Comparison of ENCODE assay signal across 8 cellular contexts in genomic region chr17:28335201-28335958, GRCh38. TPM values are rescaled to one million over a fixed set of nuclear protein-coding genes. Genes with fewer than 3 reads are reported as not detected.
DNase-seq lines count a peak whose midpoint lies in the region; ATAC-seq and TF ChIP-seq lines count a peak whose summit lies in the region.

IFT20 (minus strand) TSS chr17:28335472; CDS start chr17:28331985, 3,487 bp downstream.
TNFAIP1 (plus strand) TSS chr17:28335761; CDS start chr17:28339522, 3,761 bp downstream.

- H4K20me1 ChIP-seq in DND-41 (ENCODE audit: insufficient read depth, low read length) (no peaks in the 10 kb centered on the region; the same call in none of the 2 replicates), GM23248 (ENCODE audit: insufficient read depth) (no peaks in the 10 kb centered on the region; the same call in 1 of the 2 replicates)

- 0 to 1% methylated on average over 59 to 62 of the region's 62 CpGs for WGBS in GM23248 (ENCODE audit: low coverage in 1 of 2, low lambda C conversion rate in 2 of 2, missing lambda C conversion rate in 2 of 2), 2 experiments
- WGBS in esophagus squamous epithelium, 2 donors = 0% methylated on average over 18 of the region's 62 CpGs; no CpG with 5 or more reads in 1 of the 2 donors

- peaks cover 45% of the 10 kb centered on the region for H3K4me1 Mint-ChIP-seq in activated T-helper 1 cell treated with anti-CD3 and anti-CD28 coated beads, Interleukin-12 subunit alpha, Interleukin-12 subunit beta, Interleukin-2, Interleukin-4 antibody, amounts not matched to agents 30 ng/mL and 10 ng/mL and 1 ng/mL, durations not matched to agents 14 hours and 24 hours and 36 hours (ENCODE audit: low read depth)

- peaks cover 21% of the 10 kb centered on the region for H3F3A ChIP-seq in GM23248 (ENCODE audit: insufficient read depth)

- no peaks in the 10 kb centered on the region for H3K27me3 Mint-ChIP-seq in activated T-helper 1 cell treated with anti-CD3 and anti-CD28 coated beads, Interleukin-12 subunit alpha, Interleukin-12 subunit beta, Interleukin-2, Interleukin-4 antibody, amounts not matched to agents 30 ng/mL and 10 ng/mL and 1 ng/mL, durations not matched to agents 14 hours and 24 hours and 36 hours (ENCODE audit: insufficient read depth)

- H3K79me2 ChIP-seq in DND-41 (ENCODE audit: insufficient read depth, low read length) (peaks cover 61% of the 10 kb centered on the region), GM23248 (ENCODE audit: insufficient read depth) (peaks cover 94% of the 10 kb centered on the region)

- H3K9me3 Mint-ChIP-seq in activated T-helper 1 cell treated with anti-CD3 and anti-CD28 coated beads, Interleukin-12 subunit alpha, Interleukin-12 subunit beta, Interleukin-2, Interleukin-4 antibody, amounts not matched to agents 30 ng/mL and 10 ng/mL and 1 ng/mL, durations not matched to agents 14 hours and 24 hours and 36 hours = no peaks in the 10 kb centered on the region

- H3K9me3 ChIP-seq in DND-41 (ENCODE audit: insufficient read depth, low read length, severe bottlenecking) = no peaks in the 10 kb centered on the region
- H3K9me3 ChIP-seq in GM23248 (ENCODE audit: low read depth) = no peaks in the 10 kb centered on the region
- H3K9me3 ChIP-seq in esophagus squamous epithelium = no peaks in the 10 kb centered on the region

- TF ChIP-seq POLR2A in esophagus squamous epithelium (IDR thresholded peaks at IDR 0.05) = peak in 3 of 4 donors; percentile 94 to 98 (median 95)

- H3K36me3 ChIP-seq in DND-41 (ENCODE audit: insufficient read depth, low read length) (peaks cover 16% of the 10 kb centered on the region), GM23248 (ENCODE audit: low read depth) (no peaks in the 10 kb centered on the region; the same call in 1 of the 2 replicates), esophagus squamous epithelium (peaks cover 4 to 29% (median 12%) of the 10 kb centered on the region in 3 donors)

- peak; percentile 99 for DNase-seq in DND-41
- DNase-seq in GM23248 = peak; percentile 100
- DNase-seq in Kasumi-1 (lab: John Stamatoyannopoulos, UW) = peak; percentile 98 to 99
- DNase-seq in RPMI7951 (ENCODE audit: low read depth) = peak; percentile 99
- DNase-seq in activated T-helper 1 cell treated with anti-CD3 and anti-CD28 coated beads, Interleukin-12 subunit alpha, Interleukin-12 subunit beta, Interleukin-2, Interleukin-4 antibody, amounts not matched to agents 30 ng/mL and 10 ng/mL and 1 ng/mL, durations not matched to agents 14 hours and 24 hours and 36 hours (ENCODE audit: low spot score) = peak; percentile 98
- peak; percentile 98 for DNase-seq in esophagus squamous epithelium (lab: John Stamatoyannopoulos, UW)
- peak; percentile 100 for DNase-seq in myocyte (ENCODE audit: low read depth)
- DNase-seq in stimulated activated CD8-positive, alpha-beta memory T cell treated with anti-CD3 and anti-CD28 coated beads, Interleukin-7, amount 100 ng/mL, for 48 hours (ENCODE audit: extremely low read depth in 1 of 2, low read depth in 1 of 2) = peak; percentile 96 to 98

- intact Hi-C loops in activated T-helper 1 cell treated with anti-CD3 and anti-CD28 coated beads, Interleukin-12 subunit alpha, Interleukin-12 subunit beta, Interleukin-2, Interleukin-4 antibody, amounts not matched to agents 30 ng/mL and 10 ng/mL and 1 ng/mL, durations not matched to agents 14 hours and 24 hours and 36 hours (cut with micrococcal nuclease) = loop anchor here (1.0 to 5.0 kb wide), 10 partner anchors 16 to 525 kb away; partner anchors contain the start of genes POLDIP2, RPL23A, SARM1 and SLC46A1
- intact Hi-C loops in esophagus squamous epithelium (cut with DNase I) = no loop called here

- no peaks in the 10 kb centered on the region for H3K9me2 ChIP-seq in GM23248 (ENCODE audit: insufficient read depth)

- H3K4me2 ChIP-seq in DND-41 (ENCODE audit: insufficient read depth, low read length) = peak within 1 kb of the TSS; percentile 95
- peak within 1 kb of the TSS; percentile 100 for H3K4me2 ChIP-seq in GM23248 (ENCODE audit: unreplicated experiment)

- peak within 1 kb of the TSS; percentile 80 to 91 for H3K4me3 ChIP-seq in DND-41 (ENCODE audit: low read depth in 1 of 2, low read length in 2 of 2)
- H3K4me3 ChIP-seq in GM23248 = peak within 1 kb of the TSS; percentile 86
- peak within 1 kb of the TSS; percentile 77 to 96 (median 90) for H3K4me3 ChIP-seq in esophagus squamous epithelium

- peak within 1 kb of the TSS; percentile 73 for H3K9ac ChIP-seq in DND-41 (ENCODE audit: low read depth, low read length)
- peak within 1 kb of the TSS; percentile 97 for H3K9ac ChIP-seq in GM23248

- H3K27me3 ChIP-seq in DND-41 (ENCODE audit: insufficient read depth, low read length, poor library complexity) = no peaks in the 10 kb centered on the region
- H3K27me3 ChIP-seq in GM23248 (replicated peaks; ENCODE audit: insufficient read depth) = no peaks in the 10 kb centered on the region
- no peaks in the 10 kb centered on the region for H3K27me3 ChIP-seq in esophagus squamous epithelium

- ATAC-seq in DND-41 (ENCODE audit: insufficient read depth, low read depth) = peak; percentile 97

- H3K4me1 ChIP-seq in DND-41 (ENCODE audit: insufficient read depth, low read length) (peaks cover 45% of the 10 kb centered on the region), GM23248 (ENCODE audit: insufficient read depth) (peaks cover 41% of the 10 kb centered on the region), esophagus squamous epithelium (peaks cover 27 to 64% (median 42%) of the 10 kb centered on the region in 3 donors)

- H3K27ac Mint-ChIP-seq in activated T-helper 1 cell treated with anti-CD3 and anti-CD28 coated beads, Interleukin-12 subunit alpha, Interleukin-12 subunit beta, Interleukin-2, Interleukin-4 antibody, amounts not matched to agents 30 ng/mL and 10 ng/mL and 1 ng/mL, durations not matched to agents 14 hours and 24 hours and 36 hours = peak within 1 kb of the TSS; percentile 97

- H3K27ac ChIP-seq in DND-41 (ENCODE audit: low read length) = peak within 1 kb of the TSS; percentile 73
- peak within 1 kb of the TSS; percentile 97 for H3K27ac ChIP-seq in GM23248
- H3K27ac ChIP-seq in esophagus squamous epithelium = peak within 1 kb of the TSS; percentile 97 to 99 (median 98)

- H2AFZ ChIP-seq in DND-41 (ENCODE audit: low read depth, low read length) = peak within 1 kb of the TSS; percentile 85
- H2AFZ ChIP-seq in GM23248 = peak within 1 kb of the TSS; percentile 77

- in situ Hi-C loops in GM23248 (cut with MboI) = no loop called here

- TF ChIP-seq CTCF in DND-41 (IDR thresholded peaks at IDR 0.05; ENCODE audit: borderline replicate concordance, extremely low read depth, low read length, poor library complexity, severe bottlenecking) (no peak), esophagus squamous epithelium (IDR thresholded peaks at IDR 0.05) (peak in 3 of 6 experiments; percentile 2 to 18 (median 14))

- H3K4me3 Mint-ChIP-seq in activated T-helper 1 cell treated with anti-CD3 and anti-CD28 coated beads, Interleukin-12 subunit alpha, Interleukin-12 subunit beta, Interleukin-2, Interleukin-4 antibody, amounts not matched to agents 30 ng/mL and 10 ng/mL and 1 ng/mL, durations not matched to agents 14 hours and 24 hours and 36 hours = peak within 1 kb of the TSS; percentile 99

- H3K36me3 Mint-ChIP-seq in activated T-helper 1 cell treated with anti-CD3 and anti-CD28 coated beads, Interleukin-12 subunit alpha, Interleukin-12 subunit beta, Interleukin-2, Interleukin-4 antibody, amounts not matched to agents 30 ng/mL and 10 ng/mL and 1 ng/mL, durations not matched to agents 14 hours and 24 hours and 36 hours (ENCODE audit: low read depth) = peaks cover 11% of the 10 kb centered on the region

RNA-seq across cellular contexts. Expression of gene IFT20, which starts in this region (rescaled TPM):
- total RNA-seq in GM23248 (2014; rRNA removed; shearing (Covaris generic)) = 79.3 and 80.5 TPM in 2 replicates
- polyA plus RNA-seq in GM23248 (2016; fragmentation: Nextera tagmentation; extraction: Ambion mirVana) = 111 and 116 TPM in 2 replicates
- total RNA-seq in RPMI7951 (2014; rRNA removed; shearing (Covaris generic)) = 47.7 and 51.9 TPM in 2 replicates
- total RNA-seq in activated T-helper 1 cell treated with anti-CD3 and anti-CD28 coated beads, Interleukin-12 subunit alpha, Interleukin-12 subunit beta, Interleukin-2, Interleukin-4 antibody, amounts not matched to agents 30 ng/mL and 10 ng/mL and 1 ng/mL, durations not matched to agents 14 hours and 24 hours and 36 hours = 21.3 and 25.8 TPM in 2 replicates
- total RNA-seq in esophagus squamous epithelium (10 to 100 TPM in 3 of 4 donors, 1 to 10 TPM in 1; 8.5 to 31.5 (median 17.1) TPM), myocyte (26.2 and 31.7 TPM in 2 replicates)
- 44.3 TPM for polyA plus RNA-seq in myocyte (2012)

RNA-seq across cellular contexts. Expression of gene TNFAIP1, which starts in this region (rescaled TPM):
- total RNA-seq in GM23248 (2014; rRNA removed; shearing (Covaris generic)) = 47.7 and 50.8 TPM in 2 replicates
- polyA plus RNA-seq in GM23248 (2016; fragmentation: Nextera tagmentation; extraction: Ambion mirVana) = 53.7 and 59.4 TPM in 2 replicates
- 25.7 and 30.5 TPM in 2 replicates for total RNA-seq in RPMI7951 (2014; rRNA removed; shearing (Covaris generic))
- 35.1 and 39.9 TPM in 2 replicates for total RNA-seq in activated T-helper 1 cell treated with anti-CD3 and anti-CD28 coated beads, Interleukin-12 subunit alpha, Interleukin-12 subunit beta, Interleukin-2, Interleukin-4 antibody, amounts not matched to agents 30 ng/mL and 10 ng/mL and 1 ng/mL, durations not matched to agents 14 hours and 24 hours and 36 hours
- total RNA-seq in esophagus squamous epithelium (10 to 100 TPM; 24.6 to 38.5 (median 30.4) TPM), myocyte (69.0 and 91.3 TPM in 2 replicates)
- 55.2 TPM for polyA plus RNA-seq in myocyte (2012)

Comparison
In these comparisons a context has a peak if more than half of its experiments do, and no peak if none do; other contexts are left out.
1. Peak in every context shown above with its lines: DNase-seq, ATAC-seq, H3K4me3 ChIP-seq and H3K27ac ChIP-seq.